Comparison of ENCODE assay signal across 1 cellular context in genomic region chr20:1636621-1637020, GRCh38.
TF ChIP-seq lines count a peak whose summit lies in the region.

No MANE protein-coding gene starts in this region.

TF ChIP-seq in HepG2, 621 proteins besides CTCF, POLR2A, EP300 and RAD21 (continues in another document):
- TF ChIP-seq, protein P1, sequence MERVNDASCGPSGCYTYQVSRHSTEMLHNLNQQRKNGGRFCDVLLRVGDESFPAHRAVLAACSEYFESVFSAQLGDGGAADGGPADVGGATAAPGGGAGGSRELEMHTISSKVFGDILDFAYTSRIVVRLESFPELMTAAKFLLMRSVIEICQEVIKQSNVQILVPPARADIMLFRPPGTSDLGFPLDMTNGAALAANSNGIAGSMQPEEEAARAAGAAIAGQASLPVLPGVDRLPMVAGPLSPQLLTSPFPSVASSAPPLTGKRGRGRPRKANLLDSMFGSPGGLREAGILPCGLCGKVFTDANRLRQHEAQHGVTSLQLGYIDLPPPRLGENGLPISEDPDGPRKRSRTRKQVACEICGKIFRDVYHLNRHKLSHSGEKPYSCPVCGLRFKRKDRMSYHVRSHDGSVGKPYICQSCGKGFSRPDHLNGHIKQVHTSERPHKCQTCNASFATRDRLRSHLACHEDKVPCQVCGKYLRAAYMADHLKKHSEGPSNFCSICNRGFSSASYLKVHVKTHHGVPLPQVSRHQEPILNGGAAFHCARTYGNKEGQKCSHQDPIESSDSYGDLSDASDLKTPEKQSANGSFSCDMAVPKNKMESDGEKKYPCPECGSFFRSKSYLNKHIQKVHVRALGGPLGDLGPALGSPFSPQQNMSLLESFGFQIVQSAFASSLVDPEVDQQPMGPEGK (CRISPR knock-in tag; IDR thresholded peaks at IDR 0.05): peak; percentile 40
- TF ChIP-seq, protein P2, sequence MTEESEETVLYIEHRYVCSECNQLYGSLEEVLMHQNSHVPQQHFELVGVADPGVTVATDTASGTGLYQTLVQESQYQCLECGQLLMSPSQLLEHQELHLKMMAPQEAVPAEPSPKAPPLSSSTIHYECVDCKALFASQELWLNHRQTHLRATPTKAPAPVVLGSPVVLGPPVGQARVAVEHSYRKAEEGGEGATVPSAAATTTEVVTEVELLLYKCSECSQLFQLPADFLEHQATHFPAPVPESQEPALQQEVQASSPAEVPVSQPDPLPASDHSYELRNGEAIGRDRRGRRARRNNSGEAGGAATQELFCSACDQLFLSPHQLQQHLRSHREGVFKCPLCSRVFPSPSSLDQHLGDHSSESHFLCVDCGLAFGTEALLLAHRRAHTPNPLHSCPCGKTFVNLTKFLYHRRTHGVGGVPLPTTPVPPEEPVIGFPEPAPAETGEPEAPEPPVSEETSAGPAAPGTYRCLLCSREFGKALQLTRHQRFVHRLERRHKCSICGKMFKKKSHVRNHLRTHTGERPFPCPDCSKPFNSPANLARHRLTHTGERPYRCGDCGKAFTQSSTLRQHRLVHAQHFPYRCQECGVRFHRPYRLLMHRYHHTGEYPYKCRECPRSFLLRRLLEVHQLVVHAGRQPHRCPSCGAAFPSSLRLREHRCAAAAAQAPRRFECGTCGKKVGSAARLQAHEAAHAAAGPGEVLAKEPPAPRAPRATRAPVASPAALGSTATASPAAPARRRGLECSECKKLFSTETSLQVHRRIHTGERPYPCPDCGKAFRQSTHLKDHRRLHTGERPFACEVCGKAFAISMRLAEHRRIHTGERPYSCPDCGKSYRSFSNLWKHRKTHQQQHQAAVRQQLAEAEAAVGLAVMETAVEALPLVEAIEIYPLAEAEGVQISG (CRISPR knock-in tag; IDR thresholded peaks at IDR 0.05): peak; percentile 57
- TF ChIP-seq TRIM24 (CRISPR knock-in tag; IDR thresholded peaks at IDR 0.05) (0 out of 2 replicates have a peak, but pooled peaks have one; percentile 28), ZNF326 (CRISPR knock-in tag; IDR thresholded peaks at IDR 0.05; ENCODE audit: borderline replicate concordance) (no peak), ETV5 (CRISPR knock-in tag; IDR thresholded peaks at IDR 0.05; ENCODE audit: borderline replicate concordance) (peak; percentile 36; the same call in 1 of the 2 replicates), HMG20A (CRISPR knock-in tag; IDR thresholded peaks at IDR 0.05; ENCODE audit: borderline replicate concordance) (peak; percentile 38; the same call in 1 of the 2 replicates), SMAD3 (CRISPR knock-in tag; IDR thresholded peaks at IDR 0.05) (0 out of 2 replicates have a peak, but pooled peaks have one; percentile 36), HMGXB3 (CRISPR knock-in tag; IDR thresholded peaks at IDR 0.05; ENCODE audit: borderline replicate concordance) (0 out of 2 replicates have a peak, but pooled peaks have one; percentile 39), FOXO1 (CRISPR knock-in tag; IDR thresholded peaks at IDR 0.05) (peak; percentile 92), ZBTB20 (CRISPR knock-in tag; IDR thresholded peaks at IDR 0.05; ENCODE audit: borderline replicate concordance, low read depth) (peak; percentile 32; the same call in 1 of the 2 replicates), ZMYM2 (CRISPR knock-in tag; IDR thresholded peaks at IDR 0.05) (peak; percentile 83), GFI1 (CRISPR knock-in tag; IDR thresholded peaks at IDR 0.05; ENCODE audit: borderline replicate concordance) (peak; percentile 68; the same call in 1 of the 2 replicates), ARNT (IDR thresholded peaks at IDR 0.05) (no peak), CREM (IDR thresholded peaks at IDR 0.05) (peak; percentile 43; the same call in 1 of the 2 replicates), CREM (CRISPR knock-in tag; IDR thresholded peaks at IDR 0.05) (no peak), HIVEP1 (CRISPR knock-in tag; IDR thresholded peaks at IDR 0.05) (0 out of 2 replicates have a peak, but pooled peaks have one; percentile 23), FOXA1 (IDR thresholded peaks at IDR 0.05) (0 out of 2 replicates have a peak, but pooled peaks have one; percentile 30), FOXA1 (CRISPR knock-in tag; IDR thresholded peaks at IDR 0.05) (peak; percentile 97), ZNF143 (CRISPR knock-in tag; IDR thresholded peaks at IDR 0.05) (no peak), CHD4 (IDR thresholded peaks at IDR 0.05; ENCODE audit: borderline replicate concordance, low read length) (no peak; the same call in 1 of the 2 replicates), ZNF724P (CRISPR knock-in tag; IDR thresholded peaks at IDR 0.05; ENCODE audit: borderline replicate concordance) (0 out of 2 replicates have a peak, but pooled peaks have one; percentile 31), ZSCAN5A (CRISPR knock-in tag; IDR thresholded peaks at IDR 0.05; ENCODE audit: borderline replicate concordance) (peak; percentile 62), ZSCAN9 (CRISPR knock-in tag; IDR thresholded peaks at IDR 0.05; ENCODE audit: borderline replicate concordance) (0 out of 2 replicates have a peak, but pooled peaks have one; percentile 46), ZSCAN29 (CRISPR knock-in tag; conservative IDR thresholded peaks at IDR 0.05) (no peak), ESRRA (CRISPR knock-in tag; IDR thresholded peaks at IDR 0.05; ENCODE audit: low read depth) (peak; percentile 85), TARDBP (CRISPR knock-in tag; IDR thresholded peaks at IDR 0.05) (peak; percentile 80; the same call in 1 of the 2 replicates), ZNF772 (CRISPR knock-in tag; IDR thresholded peaks at IDR 0.05) (0 out of 2 replicates have a peak, but pooled peaks have one; percentile 28), ZNF317 (CRISPR knock-in tag; IDR thresholded peaks at IDR 0.05) (peak; percentile 57; the same call in 1 of the 2 replicates), ZNF782 (CRISPR knock-in tag; IDR thresholded peaks at IDR 0.05; ENCODE audit: borderline replicate concordance) (no peak), ZNF768 (CRISPR knock-in tag; IDR thresholded peaks at IDR 0.05) (peak; percentile 57; the same call in 1 of the 2 replicates), TFE3 (CRISPR knock-in tag; IDR thresholded peaks at IDR 0.05) (peak; percentile 59; the same call in 1 of the 2 replicates), POGZ (CRISPR knock-in tag; IDR thresholded peaks at IDR 0.05) (peak; percentile 91), ZNF331 (CRISPR knock-in tag; IDR thresholded peaks at IDR 0.05) (peak; percentile 87; the same call in 1 of the 2 replicates), ZNF225 (CRISPR knock-in tag; IDR thresholded peaks at IDR 0.05) (no peak), HDAC1 (CRISPR knock-in tag; IDR thresholded peaks at IDR 0.05) (0 out of 2 replicates have a peak, but pooled peaks have one; percentile 16), ZNF792 (CRISPR knock-in tag; IDR thresholded peaks at IDR 0.05) (peak; percentile 33; the same call in 1 of the 2 replicates), TP53 (CRISPR knock-in tag; conservative IDR thresholded peaks at IDR 0.05) (0 out of 2 replicates have a peak, but pooled peaks have one; percentile 26), SMC3 (IDR thresholded peaks at IDR 0.05; ENCODE audit: low read length) (peak; percentile 44; the same call in 1 of the 2 replicates), SKI (IDR thresholded peaks at IDR 0.05; ENCODE audit: partially characterized antibody) (peak; percentile 44), ARID5B (CRISPR knock-in tag; IDR thresholded peaks at IDR 0.05) (peak; percentile 86), NR2F6 (IDR thresholded peaks at IDR 0.05) (peak; percentile 80), NR2F6 (CRISPR knock-in tag; IDR thresholded peaks at IDR 0.05) (peak; percentile 90)
- TF ChIP-seq, protein P3, sequence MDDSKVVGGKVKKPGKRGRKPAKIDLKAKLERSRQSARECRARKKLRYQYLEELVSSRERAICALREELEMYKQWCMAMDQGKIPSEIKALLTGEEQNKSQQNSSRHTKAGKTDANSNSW (CRISPR knock-in tag; IDR thresholded peaks at IDR 0.05; ENCODE audit: borderline replicate concordance): no peak
- TF ChIP-seq, protein P4, sequence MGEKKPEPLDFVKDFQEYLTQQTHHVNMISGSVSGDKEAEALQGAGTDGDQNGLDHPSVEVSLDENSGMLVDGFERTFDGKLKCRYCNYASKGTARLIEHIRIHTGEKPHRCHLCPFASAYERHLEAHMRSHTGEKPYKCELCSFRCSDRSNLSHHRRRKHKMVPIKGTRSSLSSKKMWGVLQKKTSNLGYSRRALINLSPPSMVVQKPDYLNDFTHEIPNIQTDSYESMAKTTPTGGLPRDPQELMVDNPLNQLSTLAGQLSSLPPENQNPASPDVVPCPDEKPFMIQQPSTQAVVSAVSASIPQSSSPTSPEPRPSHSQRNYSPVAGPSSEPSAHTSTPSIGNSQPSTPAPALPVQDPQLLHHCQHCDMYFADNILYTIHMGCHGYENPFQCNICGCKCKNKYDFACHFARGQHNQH (CRISPR knock-in tag; IDR thresholded peaks at IDR 0.05): peak; percentile 90
- TF ChIP-seq, protein P5, sequence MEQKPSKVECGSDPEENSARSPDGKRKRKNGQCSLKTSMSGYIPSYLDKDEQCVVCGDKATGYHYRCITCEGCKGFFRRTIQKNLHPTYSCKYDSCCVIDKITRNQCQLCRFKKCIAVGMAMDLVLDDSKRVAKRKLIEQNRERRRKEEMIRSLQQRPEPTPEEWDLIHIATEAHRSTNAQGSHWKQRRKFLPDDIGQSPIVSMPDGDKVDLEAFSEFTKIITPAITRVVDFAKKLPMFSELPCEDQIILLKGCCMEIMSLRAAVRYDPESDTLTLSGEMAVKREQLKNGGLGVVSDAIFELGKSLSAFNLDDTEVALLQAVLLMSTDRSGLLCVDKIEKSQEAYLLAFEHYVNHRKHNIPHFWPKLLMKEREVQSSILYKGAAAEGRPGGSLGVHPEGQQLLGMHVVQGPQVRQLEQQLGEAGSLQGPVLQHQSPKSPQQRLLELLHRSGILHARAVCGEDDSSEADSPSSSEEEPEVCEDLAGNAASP (CRISPR knock-in tag; IDR thresholded peaks at IDR 0.05; ENCODE audit: borderline replicate concordance): peak; percentile 90; the same call in 1 of the 2 replicates
